In genomic region chr9:6759114-6759977, GRCh38 we compare ENCODE assay signal across 8 cellular contexts. TPM values are rescaled to one million over a fixed set of nuclear protein-coding genes. Genes with fewer than 3 reads are reported as not detected.
DNase-seq lines count a peak whose midpoint lies in the region; ATAC-seq and TF ChIP-seq lines count a peak whose summit lies in the region.

No MANE protein-coding gene starts in this region.

- H3K4me3 ChIP-seq in GM12865 (ENCODE audit: low read depth, low read length) (peak overlapping the region; percentile 80), adipocyte (ENCODE audit: low read length) (peak overlapping the region; percentile 89), iPS-15b (ENCODE audit: low read depth, low read length) (peak overlapping the region; percentile 85)

- H3K4me1 ChIP-seq in adipocyte (ENCODE audit: control insufficient read depth, insufficient read depth, low read length) (peaks cover 11% of the 10 kb centered on the region), iPS-15b (ENCODE audit: control insufficient read depth, insufficient read depth, low read length) (peaks cover under 1% of the 10 kb centered on the region)

- H3K27me3 ChIP-seq in adipocyte (replicated peaks; ENCODE audit: control insufficient read depth, insufficient read depth, low read length) (no peaks in the 10 kb centered on the region), iPS-15b (ENCODE audit: control insufficient read depth, insufficient read depth, low read length) (no peaks in the 10 kb centered on the region)

- DNase-seq in A172 (ENCODE audit: low spot score) = peak; percentile 63
- DNase-seq in GM12865 (ENCODE audit: low read depth) = peak; percentile 84
- peak; percentile 88 for DNase-seq in adipocyte (ENCODE audit: low read depth)
- DNase-seq in stimulated activated CD4-positive, alpha-beta T cell treated with anti-CD3 and anti-CD28 coated beads, Interleukin-4, amount 100 ng/mL, for 1 hour = peak; percentile 16
- no peak for DNase-seq in omental fat pad (ENCODE audit: low spot score)

- TF ChIP-seq CTCF in GM12865 (IDR thresholded peaks at IDR 0.05; ENCODE audit: insufficient read depth, low read depth, low read length, missing control alignments) (no peak), omental fat pad (IDR thresholded peaks at IDR 0.05) (no peak)

- ATAC-seq in HG02981 (IDR thresholded peaks at IDR 0.05; ENCODE audit: unreplicated experiment) (peak; percentile 14), omental fat pad (ENCODE audit: low FRiP score) (no peak)

- no peaks in the 10 kb centered on the region for H3K9me3 ChIP-seq in adipocyte (ENCODE audit: control insufficient read depth, low read length)
- H3K9me3 ChIP-seq in iPS-15b (ENCODE audit: control insufficient read depth, insufficient read depth, low read length) = no peaks in the 10 kb centered on the region

- peak overlapping the region; percentile 91 for H3K9ac ChIP-seq in adipocyte (ENCODE audit: low read length)
- H3K9ac ChIP-seq in iPS-15b (ENCODE audit: low read depth, low read length) = peak overlapping the region; percentile 92

- no peaks in the 10 kb centered on the region for H3K36me3 ChIP-seq in adipocyte (ENCODE audit: control insufficient read depth, insufficient read depth, low read length, severe bottlenecking)
- no peaks in the 10 kb centered on the region for H3K36me3 ChIP-seq in iPS-15b (ENCODE audit: control insufficient read depth, insufficient read depth, low read length)

TF ChIP-seq in PFSK-1, 5 proteins besides CTCF, POLR2A, EP300 and RAD21:
- TF ChIP-seq SIN3A (IDR thresholded peaks at IDR 0.05; ENCODE audit: borderline replicate concordance, insufficient read depth, low read length) (peak; percentile 69; the same call in 1 of the 2 replicates), TAF1 (IDR thresholded peaks at IDR 0.05; ENCODE audit: borderline replicate concordance, insufficient read depth, low read length) (no peak)

RNA-seq across cellular contexts. Expression of gene KDM4C, which starts 1.6 kb away (rescaled TPM):
- 10.7 and 11.9 TPM in 2 replicates for total RNA-seq in A172 (2014; rRNA removed; shearing (Covaris generic))
- 7.3 TPM for polyA plus RNA-seq in PFSK-1 (2012; ENCODE audit: insufficient read length, low read depth)
- 10 to 100 TPM; 24.9 to 37.0 (median 32.0) TPM for total RNA-seq in omental fat pad
